ENCODE assay signal across 23 cellular contexts in genomic region chr12:63397807-63398206, GRCh38.
A peak's percentile ranks its signal among the peaks of the same experiment; 100 is the strongest.
DNase-seq lines count a peak whose midpoint lies in the region; ATAC-seq, FAIRE-seq and TF ChIP-seq lines count a peak whose summit lies in the region.
"Had no signal": no experiment of that assay in that cellular context is flagged by ENCODE, and none has a peak within 500 bp of the region (broad histone marks: within the 10 kb centered on the region; RNA-seq: fewer than 3 reads in every experiment).

No MANE protein-coding gene starts in this region.

- H3K4me1 ChIP-seq in DND-41 (ENCODE audit: insufficient read depth, low read length) (peaks cover 6% of the 10 kb centered on the region), MM.1S (ENCODE audit: low read length) (no peaks in the 10 kb centered on the region), GM12878 (ENCODE audit: control insufficient read depth, insufficient read depth, low read length) (no peaks in the 10 kb centered on the region), smooth muscle cell (ENCODE audit: low read depth) (no peaks in the 10 kb centered on the region)
- H3K4me1 ChIP-seq: BE2C; BLaER1 treated with 17β-estradiol and CSF1 and Interleukin-3, amounts not matched to agents 10 nM and 100 nM; HAP-1 had no signal

- H3K4me3 ChIP-seq in DND-41 (ENCODE audit: low read depth in 1 of 2, low read length in 2 of 2) (no peak overlapping the region), MM.1S (ENCODE audit: low read length) (no peak overlapping the region), GM12878 (no peak overlapping the region), smooth muscle cell (no peak overlapping the region)
- H3K4me3 ChIP-seq: A549; BLaER1 treated with 17β-estradiol and CSF1 and Interleukin-3, amounts not matched to agents 10 nM and 100 nM; HAP-1 had no signal

- CTCF ChIA-PET in GM12878 (lab: Yijun Ruan, JAX) (interaction anchor here (1.0 kb wide), 1 partner anchor 22 kb away, joined by 3 read pairs; no protein-coding TSS in a partner anchor), GM10248 (lab: Yijun Ruan, JAX) (no interaction called here)

- SMC1A ChIA-PET in GM12878 (lab: Charles Lee; ENCODE audit: uncharacterized antibody, unreplicated experiment) = no interaction called here

- no peak for ATAC-seq in DND-41 (ENCODE audit: insufficient read depth, low read depth)
- peak; percentile 57 for ATAC-seq in GM18867 (IDR thresholded peaks at IDR 0.05; ENCODE audit: unreplicated experiment)
- ATAC-seq in GM12878 = peak; percentile 51
- ATAC-seq: A549 had no signal

- intact Hi-C loops in GM12878 (cut with micrococcal nuclease; ENCODE audit: unreplicated experiment) = loop anchor here (5.0 kb wide), 1 partner anchor 91 kb away; no protein-coding TSS in a partner anchor

- H3K9ac ChIP-seq in DND-41 (ENCODE audit: low read depth, low read length) (no peak overlapping the region), MM.1S (ENCODE audit: low read length) (no peak overlapping the region), GM12878 (ENCODE audit: control insufficient read depth, insufficient read depth, low read length) (no peak overlapping the region), smooth muscle cell (ENCODE audit: low read depth) (no peak overlapping the region)
- H3K9ac ChIP-seq: BLaER1 treated with 17β-estradiol and CSF1 and Interleukin-3, amounts not matched to agents 10 nM and 100 nM had no signal

- in situ Hi-C loops in GM12878 (cut with MboI) = no loop called here

- no peak for TF ChIP-seq EP300 in GM12878 (IDR thresholded peaks at IDR 0.05; ENCODE audit: borderline replicate concordance in 1 of 2, control insufficient read depth in 1 of 2, low read depth in 2 of 2, low read length in 2 of 2)

- TF ChIP-seq RAD21 in GM12878 (IDR thresholded peaks at IDR 0.05; ENCODE audit: insufficient read depth, low read depth, low read length) = no peak

- POLR2A ChIA-PET in GM12878 (lab: Charles Lee) = no interaction called here
- POLR2A ChIA-PET in GM10248 (lab: Yijun Ruan, JAX) = no interaction called here

- no peaks in the 10 kb centered on the region for H3K79me2 ChIP-seq in DND-41 (ENCODE audit: insufficient read depth, low read length)
- no peaks in the 10 kb centered on the region for H3K79me2 ChIP-seq in MM.1S (ENCODE audit: low read length)
- no peaks in the 10 kb centered on the region for H3K79me2 ChIP-seq in GM12878 (ENCODE audit: control insufficient read depth, insufficient read depth, low read length)
- H3K79me2 ChIP-seq in smooth muscle cell (ENCODE audit: low read depth) = no peaks in the 10 kb centered on the region

- TF ChIP-seq POLR2A in GM12878 (IDR thresholded peaks at IDR 0.05; ENCODE audit: low read depth, low read length) = no peak

- no peaks in the 10 kb centered on the region for H4K20me1 ChIP-seq in DND-41 (ENCODE audit: insufficient read depth, low read length)
- no peaks in the 10 kb centered on the region for H4K20me1 ChIP-seq in MM.1S (ENCODE audit: insufficient read depth, low read length)
- no peaks in the 10 kb centered on the region for H4K20me1 ChIP-seq in GM12878 (ENCODE audit: control insufficient read depth, insufficient read depth)
- no peaks in the 10 kb centered on the region for H4K20me1 ChIP-seq in smooth muscle cell (ENCODE audit: low read depth)
- H4K20me1 ChIP-seq: BLaER1 treated with 17β-estradiol and CSF1 and Interleukin-3, amounts not matched to agents 10 nM and 100 nM had no signal

- no peak overlapping the region for H3K27ac ChIP-seq in DND-41 (ENCODE audit: low read length)
- H3K27ac ChIP-seq in MM.1S (ENCODE audit: low read length) = no peak overlapping the region
- H3K27ac ChIP-seq in GM12878 (ENCODE audit: control insufficient read depth, insufficient read depth) = no peak overlapping the region
- no peak overlapping the region for H3K27ac ChIP-seq in smooth muscle cell (ENCODE audit: low read depth)
- H3K27ac ChIP-seq: A549; BLaER1 treated with 17β-estradiol and CSF1 and Interleukin-3, amounts not matched to agents 10 nM and 100 nM had no signal

- 0 out of 2 replicates have a peak overlapping the region, but pooled peaks have one; percentile 7 for H2AFZ ChIP-seq in DND-41 (ENCODE audit: low read depth, low read length)
- no peak overlapping the region for H2AFZ ChIP-seq in MM.1S (ENCODE audit: low read length)
- H2AFZ ChIP-seq in GM12878 (ENCODE audit: control insufficient read depth, low read depth, low read length) = no peak overlapping the region
- H2AFZ ChIP-seq in smooth muscle cell (ENCODE audit: low read depth) = no peak overlapping the region

- RAD21 ChIA-PET in GM12878 (lab: Charles Lee; ENCODE audit: unreplicated experiment) = no interaction called here

- TF ChIP-seq CTCF in DND-41 (IDR thresholded peaks at IDR 0.05; ENCODE audit: borderline replicate concordance, extremely low read depth, low read length, poor library complexity, severe bottlenecking) = no peak
- no peak for TF ChIP-seq CTCF in MM.1S (IDR thresholded peaks at IDR 0.05; ENCODE audit: low read length)
- TF ChIP-seq CTCF in GM12878 (IDR thresholded peaks at IDR 0.05 in 2 of 3, conservative IDR thresholded peaks at IDR 0.05 in 1 of 3; ENCODE audit: control insufficient read depth in 2 of 3, extremely low read depth in 1 of 3, insufficient read depth in 1 of 3, low read depth in 3 of 3, low read length in 3 of 3) = no peak
- no peak for TF ChIP-seq CTCF in GM10248 (IDR thresholded peaks at IDR 0.05; ENCODE audit: control extremely low read depth, extremely low read depth, low read depth, missing control alignments)
- TF ChIP-seq CTCF in smooth muscle cell (IDR thresholded peaks at IDR 0.05; ENCODE audit: borderline replicate concordance, insufficient read depth, poor library complexity, severe bottlenecking) = no peak

- WGBS in GM12878 (ENCODE audit: insufficient coverage, insufficient replicate concordance, low lambda C conversion rate, missing lambda C conversion rate) = 25% methylated on average over 4 of the region's 4 CpGs
- 86% methylated on average over 4 of the region's 4 CpGs for WGBS in smooth muscle cell (ENCODE audit: low lambda C conversion rate)

- no peak for FAIRE-seq in GM12878 (lab: Jason Lieb, UNC)
- FAIRE-seq: A549, D721Med, G401.6, GM18507, H54 had no signal

- H3K9me2 ChIP-seq in MM.1S (replicated peaks; ENCODE audit: insufficient read depth, low read length) = no peaks in the 10 kb centered on the region

- H3K9me3 ChIP-seq in DND-41 (ENCODE audit: insufficient read depth, low read length, severe bottlenecking) (peaks cover 16% of the 10 kb centered on the region), MM.1S (replicated peaks; ENCODE audit: insufficient read depth, low read length) (no peaks in the 10 kb centered on the region), GM12878 (replicated peaks; ENCODE audit: control insufficient read depth, insufficient read depth, low read length) (no peaks in the 10 kb centered on the region; the same call in 2 of the 3 replicates), smooth muscle cell (replicated peaks; ENCODE audit: low read depth) (no peaks in the 10 kb centered on the region)
- H3K9me3 ChIP-seq: A549, BE2C, HAP-1 had no signal

- H3K4me2 ChIP-seq in DND-41 (ENCODE audit: insufficient read depth, low read length) (no peak overlapping the region), MM.1S (ENCODE audit: low read depth, low read length) (no peak overlapping the region), GM12878 (ENCODE audit: control insufficient read depth, insufficient read depth) (no peak overlapping the region), smooth muscle cell (no peak overlapping the region)
- H3K4me2 ChIP-seq: A549; BLaER1 treated with 17β-estradiol and CSF1 and Interleukin-3, amounts not matched to agents 10 nM and 100 nM had no signal

- no peaks in the 10 kb centered on the region for H3F3A ChIP-seq in MM.1S (ENCODE audit: insufficient read depth, low read length)
- H3F3A ChIP-seq in smooth muscle cell (ENCODE audit: low read depth) = no peaks in the 10 kb centered on the region

- H3K27me3 ChIP-seq in DND-41 (ENCODE audit: insufficient read depth, low read length, poor library complexity) = no peaks in the 10 kb centered on the region
- no peaks in the 10 kb centered on the region for H3K27me3 ChIP-seq in MM.1S (replicated peaks; ENCODE audit: insufficient read depth, low read length)
- H3K27me3 ChIP-seq in GM12878 (replicated peaks in 1 of 2; ENCODE audit: control insufficient read depth in 2 of 2, insufficient read depth in 2 of 2, low read length in 1 of 2) = no peaks in the 10 kb centered on the region
- no peaks in the 10 kb centered on the region for H3K27me3 ChIP-seq in smooth muscle cell (ENCODE audit: low read depth)
- H3K27me3 ChIP-seq: BE2C; BLaER1 treated with 17β-estradiol and CSF1 and Interleukin-3, amounts not matched to agents 10 nM and 100 nM had no signal

- DNase-seq in DND-41 (no peak), MM.1S (peak; percentile 18), GM12878 (ENCODE audit: low read depth, low spot score) (no peak), GM10248 (ENCODE audit: extremely low spot score) (no peak), DMS 273 (lab: John Stamatoyannopoulos, UW; ENCODE audit: unreplicated experiment) (no peak), smooth muscle cell (lab: John Stamatoyannopoulos, UW; ENCODE audit: unreplicated experiment) (no peak)
- DNase-seq: 8988T; ACHN; AML-193; BE2C; CD4-positive, alpha-beta T cell; CD8-positive, alpha-beta memory T cell; DMS79 treated with DMSO at 0.1 percent for 48 hours; GOT3; HFFc6 had no signal

- BruUV-seq in GM12878 (replicated peaks; lab: Mats Ljungman, UMichigan) = no TSS peak

- H3K36me3 ChIP-seq in DND-41 (ENCODE audit: insufficient read depth, low read length) (no peaks in the 10 kb centered on the region), MM.1S (replicated peaks; ENCODE audit: insufficient read depth, low read length) (no peaks in the 10 kb centered on the region), GM12878 (ENCODE audit: control insufficient read depth in 2 of 2, insufficient read depth in 2 of 2, low read length in 1 of 2) (no peaks in the 10 kb centered on the region), smooth muscle cell (ENCODE audit: low read depth) (no peaks in the 10 kb centered on the region)
- H3K36me3 ChIP-seq: BE2C; BLaER1 treated with 17β-estradiol and CSF1 and Interleukin-3, amounts not matched to agents 10 nM and 100 nM; HAP-1 had no signal

TF ChIP-seq in GM12878, 131 proteins besides CTCF, POLR2A, EP300 and RAD21 (continues in another document):
- no peak for TF ChIP-seq KAT2A (conservative IDR thresholded peaks at IDR 0.05; ENCODE audit: control insufficient read depth, low read depth, low read length)
- TF ChIP-seq ZNF207 (IDR thresholded peaks at IDR 0.05; ENCODE audit: borderline replicate concordance) = no peak
- TF ChIP-seq ZNF217 (IDR thresholded peaks at IDR 0.05) = no peak
- no peak for TF ChIP-seq CHD4 (IDR thresholded peaks at IDR 0.05)
- TF ChIP-seq TAF1 (IDR thresholded peaks at IDR 0.05; ENCODE audit: borderline replicate concordance, low read depth, low read length) = no peak
- no peak for TF ChIP-seq FOXK2 (IDR thresholded peaks at IDR 0.05)
